11 cellular contexts compared by ENCODE assay signal in the genomic region with DNA sequence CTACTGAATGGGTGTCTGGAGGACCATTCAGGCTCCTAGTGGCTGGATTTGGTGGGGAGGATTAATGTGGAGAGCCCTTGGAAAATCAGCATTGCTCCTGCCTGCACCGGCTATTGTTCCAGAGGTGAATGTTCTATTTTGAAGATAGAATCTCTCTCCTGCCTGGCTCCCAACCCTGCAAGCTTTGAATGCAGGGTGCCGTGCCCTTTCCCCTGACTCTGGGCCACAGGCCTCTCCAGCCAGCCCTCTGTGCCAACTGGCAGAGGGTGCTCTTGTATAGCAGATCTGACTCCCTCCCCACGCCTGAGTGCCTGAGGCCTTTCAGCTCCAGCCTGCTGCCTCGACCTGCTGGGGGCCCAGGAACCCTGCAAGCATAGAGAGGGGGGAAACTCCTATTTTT.
DNase-seq lines count a peak whose midpoint lies in the region; ATAC-seq and TF ChIP-seq lines count a peak whose summit lies in the region.
"Had no signal": no experiment of that assay in that cellular context is flagged by ENCODE, and none has a peak within 500 bp of the region (broad histone marks: within the 10 kb centered on the region; RNA-seq: fewer than 3 reads in every experiment).

No MANE protein-coding gene starts in this region.

- H3K4ac ChIP-seq in mesendoderm (ENCODE audit: low read depth, low read length) = no peak overlapping the region

- no peak overlapping the region for H2BK5ac ChIP-seq in mesendoderm (ENCODE audit: low read length)

- H3K9me3 Mint-ChIP-seq in brain = no peaks in the 10 kb centered on the region

- TF ChIP-seq CTCF in brain (conservative IDR thresholded peaks at IDR 0.05) = peak; percentile 32 to 40

- H3K23ac ChIP-seq in mesendoderm (ENCODE audit: low read length) = no peak overlapping the region

- H3K27ac ChIP-seq in mesendoderm (ENCODE audit: low read depth, low read length) = no peak overlapping the region
- H3K27ac ChIP-seq: cardiac muscle cell, HL-60 had no signal

- H3K27me3 ChIP-seq in mesendoderm (ENCODE audit: insufficient read depth, low read length, poor library complexity) = no peaks in the 10 kb centered on the region
- H3K27me3 ChIP-seq: cardiac muscle cell had no signal

- no peak overlapping the region for H2BK15ac ChIP-seq in mesendoderm (replicated peaks; ENCODE audit: low read depth)

- peaks cover 6% of the 10 kb centered on the region for H3K27me3 Mint-ChIP-seq in brain

- peaks cover 23% of the 10 kb centered on the region for H3K4me1 Mint-ChIP-seq in brain

- H3K18ac ChIP-seq in mesendoderm (ENCODE audit: low read length) = no peak overlapping the region

- H2BK120ac ChIP-seq in mesendoderm (ENCODE audit: low read depth, low read length) = no peak overlapping the region

- H3K79me1 ChIP-seq in mesendoderm (ENCODE audit: low read length) = no peaks in the 10 kb centered on the region

- H4K5ac ChIP-seq in mesendoderm (ENCODE audit: low read length) = no peak overlapping the region

- H3K79me2 ChIP-seq in mesendoderm (ENCODE audit: control insufficient read depth, insufficient read depth, low read length) = no peaks in the 10 kb centered on the region

- H3K9ac ChIP-seq in mesendoderm (ENCODE audit: low read length) = no peak overlapping the region

- H3K36me3 ChIP-seq in mesendoderm (ENCODE audit: control insufficient read depth, insufficient read depth, low read length) = no peaks in the 10 kb centered on the region
- H3K36me3 ChIP-seq: cardiac muscle cell had no signal

- H2AK5ac ChIP-seq in mesendoderm (ENCODE audit: low read length) = no peak overlapping the region

- no peak overlapping the region for H3K4me2 ChIP-seq in mesendoderm (ENCODE audit: low read length)

- no peaks in the 10 kb centered on the region for H3K36me3 Mint-ChIP-seq in brain

- H3K56ac ChIP-seq in mesendoderm (ENCODE audit: low read length) = peak overlapping the region; percentile 1

- peak overlapping the region in 3 of 5 experiments; percentile 57 to 79 (median 68) for H3K27ac Mint-ChIP-seq in brain

- no CpG with 5 or more reads among the region's 4 CpGs for WGBS in mesendoderm (ENCODE audit: extremely low coverage, insufficient coverage, low lambda C conversion rate)

- no peak for ATAC-seq in HG03520 (IDR thresholded peaks at IDR 0.05; ENCODE audit: unreplicated experiment)
- ATAC-seq in GM21526 (IDR thresholded peaks at IDR 0.05; ENCODE audit: low FRiP score, unreplicated experiment) = no peak

- peaks cover 4% of the 10 kb centered on the region for H3K4me1 ChIP-seq in mesendoderm (ENCODE audit: control insufficient read depth, low read depth, low read length)

- peak overlapping the region in 1 of 5 experiments; percentile 3 for H3K4me3 Mint-ChIP-seq in brain

- DNase-seq in DMS79 (lab: John Stamatoyannopoulos, UW) (peak; percentile 63), NCI-H1417 (lab: John Stamatoyannopoulos, UW) (peak; percentile 57 to 89 (median 77)), mesendoderm (peak; percentile 60), NCI-H2227 (lab: John Stamatoyannopoulos, UW; ENCODE audit: unreplicated experiment) (no peak), NAMALWA (ENCODE audit: low spot score) (no peak)
- DNase-seq: NCI-H2227 treated with DMSO at 0.1 percent for 48 hours had no signal

- no peak overlapping the region for H3K4me3 ChIP-seq in mesendoderm (ENCODE audit: low read length)
- H3K4me3 ChIP-seq: cardiac muscle cell had no signal

- H4K8ac ChIP-seq in mesendoderm (ENCODE audit: low read depth, low read length) = peak overlapping the region; percentile 79

Comparison
In these comparisons a context has a peak if more than half of its experiments do, and no peak if none do; other contexts are left out.
1. DNase-seq: peak in DMS79 (single experiment), NCI-H1417 (3 of 3) and mesendoderm (single experiment); none in NCI-H2227 (single experiment) and NAMALWA (single experiment).